10 cellular contexts compared by ENCODE assay signal in the genomic region with DNA sequence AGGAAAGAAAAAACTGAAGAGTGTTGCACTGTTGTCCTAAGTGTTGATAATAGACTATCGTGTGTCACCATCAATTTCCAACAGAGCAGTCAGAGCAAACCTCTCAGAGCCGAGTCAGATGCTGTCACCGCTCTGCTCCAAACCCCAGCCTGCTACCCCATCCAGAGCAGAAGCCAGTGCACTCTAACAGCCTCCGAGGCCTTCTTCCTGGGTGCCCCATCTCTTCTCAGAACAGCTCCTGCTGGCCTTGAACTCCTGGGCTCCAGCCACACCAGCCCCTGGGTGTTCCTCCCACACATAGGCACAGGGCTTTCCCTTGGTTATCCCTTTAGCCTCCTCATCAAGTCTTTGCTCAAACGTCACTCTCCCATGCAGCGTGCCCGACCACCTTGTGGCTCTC. TPM values are rescaled to one million over a fixed set of nuclear protein-coding genes. Genes with fewer than 3 reads are reported as not detected.
"Had no signal": no experiment of that assay in that cellular context is flagged by ENCODE, and none has a peak within 500 bp of the region (broad histone marks: within the 10 kb centered on the region; RNA-seq: fewer than 3 reads in every experiment).

No MANE protein-coding gene starts in this region.

- H3K4me3 ChIP-seq: GM23338, K562 had no signal

- H3K9me3 Mint-ChIP-seq: GM23338, H9, HFFc6 had no signal

- H3K27ac ChIP-seq: HL-60 had no signal

- FAIRE-seq: H1, H54, K562 had no signal

- H3K4me2 ChIP-seq: GM23338 had no signal

- H3K27ac Mint-ChIP-seq: GM23338, H9, HFFc6 had no signal

- DNase-seq: H9, HCEC 1CT, HFFc6, IMR-90 had no signal

- H3K4me1 Mint-ChIP-seq: GM23338, H9 had no signal

- ATAC-seq: GM23338, K562 had no signal

- H3K4me3 Mint-ChIP-seq: GM23338, HFFc6 had no signal

- H2AFZ ChIP-seq: GM23338 had no signal

RNA-seq across cellular contexts. Expression of a gene that starts 21.0 kb away (rescaled TPM):
- total RNA-seq: HFFc6, HT1080, IMR-90 had no signal

RNA-seq across cellular contexts. Expression of a gene that starts 57.5 kb away (rescaled TPM):
- total RNA-seq: GM23338, H1, H9, HFFc6, HT1080, IMR-90, K562 had no signal
- polyA plus RNA-seq: H1, IMR-90, K562 had no signal
